Comparison of ENCODE assay signal across 8 cellular contexts in the genomic region with DNA sequence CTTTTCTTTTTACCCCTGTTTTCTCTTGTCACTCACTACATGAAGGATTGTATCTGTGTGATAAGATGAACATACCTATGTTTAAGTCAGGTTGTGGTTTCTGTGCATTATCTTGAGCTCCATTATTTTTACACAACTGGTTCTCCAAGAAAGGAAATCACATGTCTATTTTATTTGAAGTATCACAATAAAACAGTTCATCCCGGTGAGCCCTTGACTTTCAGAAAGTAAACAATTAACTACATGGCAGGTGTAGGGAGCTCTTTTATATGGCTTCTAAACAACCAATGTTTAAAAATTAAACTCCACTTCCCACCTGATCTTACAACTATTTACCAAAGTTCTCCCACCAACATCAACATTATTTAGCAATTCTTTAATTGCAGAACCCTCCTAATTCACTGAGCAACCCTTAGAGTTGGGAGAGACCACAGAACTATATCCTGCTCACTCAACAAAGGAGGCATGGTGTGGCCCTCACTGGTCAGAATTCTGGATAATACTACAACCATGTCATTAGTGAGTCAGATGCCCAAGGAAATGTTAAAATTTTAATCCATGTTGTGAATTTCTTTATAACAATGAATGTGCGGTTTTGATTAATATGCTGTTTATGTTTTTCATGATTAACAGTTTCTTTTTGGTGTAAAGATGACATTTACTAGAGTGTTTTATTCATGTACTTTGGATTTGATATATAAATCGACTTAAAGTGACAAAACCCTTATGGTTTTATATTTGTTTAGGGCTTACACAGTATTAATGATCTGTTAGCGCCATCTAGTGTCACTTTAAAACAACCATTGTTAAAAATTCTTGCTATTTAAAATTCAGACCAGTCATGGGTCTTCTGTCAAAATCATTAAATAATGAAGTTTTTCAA. TPM values are rescaled to one million over a fixed set of nuclear protein-coding genes. Genes with fewer than 3 reads are reported as not detected.
A peak's percentile ranks its signal among the peaks of the same experiment; 100 is the strongest.
DNase-seq lines count a peak whose midpoint lies in the region; ATAC-seq and TF ChIP-seq lines count a peak whose summit lies in the region.

No MANE protein-coding gene starts in this region.

- no peak for TF ChIP-seq POLR2A in gastroesophageal sphincter (IDR thresholded peaks at IDR 0.05)

- no peak overlapping the region for H3K27ac ChIP-seq in gastroesophageal sphincter
- H3K27ac ChIP-seq in smooth muscle cell (ENCODE audit: low read depth) = no peak overlapping the region

- whole genome bisulfite sequencing in gastroesophageal sphincter (ENCODE audit: low coverage in 1 of 2), 2 donors = 9 to 21% methylated on average over 4 of the region's 4 CpGs
- WGBS in smooth muscle cell (ENCODE audit: low lambda C conversion rate) = 44% methylated on average over 4 of the region's 4 CpGs

- TF ChIP-seq EP300 in gastroesophageal sphincter (IDR thresholded peaks at IDR 0.05) = no peak

- H2AFZ ChIP-seq in smooth muscle cell (ENCODE audit: low read depth) = no peak overlapping the region

- no peaks in the 10 kb centered on the region for H3F3A ChIP-seq in smooth muscle cell (ENCODE audit: low read depth)

- no peak overlapping the region for H3K4me2 ChIP-seq in smooth muscle cell

- ATAC-seq in gastroesophageal sphincter = no peak
- ATAC-seq in GM19328 (IDR thresholded peaks at IDR 0.05; ENCODE audit: unreplicated experiment) = no peak

- H3K36me3 ChIP-seq in gastroesophageal sphincter = peaks cover 0 to 5% of the 10 kb centered on the region in 2 donors
- no peaks in the 10 kb centered on the region for H3K36me3 ChIP-seq in smooth muscle cell (ENCODE audit: low read depth)

- H3K27me3 ChIP-seq in gastroesophageal sphincter (no peaks in the 10 kb centered on the region), smooth muscle cell (ENCODE audit: low read depth) (no peaks in the 10 kb centered on the region)

- H4K20me1 ChIP-seq in smooth muscle cell (ENCODE audit: low read depth) = no peaks in the 10 kb centered on the region

- no peak overlapping the region for H3K9ac ChIP-seq in smooth muscle cell (ENCODE audit: low read depth)

- H3K9me3 ChIP-seq in gastroesophageal sphincter (no peaks in the 10 kb centered on the region), smooth muscle cell (replicated peaks; ENCODE audit: low read depth) (no peaks in the 10 kb centered on the region)

- DNase-seq in GM03348 (ENCODE audit: low spot score) = peak; percentile 63
- DNase-seq in NCI-H1092 treated with DMSO at 0.1 percent for 48 hours (lab: John Stamatoyannopoulos, UW) = peak; percentile 58
- DNase-seq in SW480 (ENCODE audit: low spot score) = peak; percentile 42
- DNase-seq in smooth muscle cell (lab: John Stamatoyannopoulos, UW; ENCODE audit: unreplicated experiment) = no peak
- no peak for DNase-seq in mucosa of gallbladder (ENCODE audit: low spot score)
- no peak for DNase-seq in activated T-cell treated with anti-CD3 and anti-CD28 coated beads, Interleukin-2, amount 50 U/mL, for 48 hours

- H3K4me3 ChIP-seq in gastroesophageal sphincter (no peak overlapping the region), smooth muscle cell (no peak overlapping the region)

- TF ChIP-seq CTCF in gastroesophageal sphincter (IDR thresholded peaks at IDR 0.05) (peak in 3 of 4 experiments; percentile 30 to 52 (median 43)), smooth muscle cell (IDR thresholded peaks at IDR 0.05; ENCODE audit: borderline replicate concordance, insufficient read depth, poor library complexity, severe bottlenecking) (peak; percentile 77)

- H3K4me1 ChIP-seq in gastroesophageal sphincter (no peaks in the 10 kb centered on the region), smooth muscle cell (ENCODE audit: low read depth) (no peaks in the 10 kb centered on the region)

- no peaks in the 10 kb centered on the region for H3K79me2 ChIP-seq in smooth muscle cell (ENCODE audit: low read depth)

RNA-seq across cellular contexts. Expression of a gene that starts 50.0 kb away (rescaled TPM):
- total RNA-seq in gastroesophageal sphincter = 1 to 10 TPM in 2 of 4 donors, under 1 TPM in 1, not detected in 1; 0.35 to 3.6 (median 1.3) TPM
- total RNA-seq in smooth muscle cell = not detected in 2 replicates
- polyA plus RNA-seq in smooth muscle cell = not detected in 2 replicates
- 3.2 TPM for total RNA-seq in mucosa of gallbladder

Comparison
In these comparisons a context has a peak if more than half of its experiments do, and no peak if none do; other contexts are left out.
1. DNase-seq: peak in GM03348 (single experiment), NCI-H1092 treated with DMSO at 0.1 percent for 48 hours (single experiment) and SW480 (single experiment); none in smooth muscle cell (single experiment), mucosa of gallbladder (single experiment) and activated T-cell treated with anti-CD3 and anti-CD28 coated beads, Interleukin-2, amount 50 U/mL, for 48 hours (0 of 2).